8 cellular contexts compared by ENCODE assay signal in genomic region chr10:92573091-92573797, GRCh38. TPM values are rescaled to one million over a fixed set of nuclear protein-coding genes. Genes with fewer than 3 reads are reported as not detected.
A peak's percentile ranks its signal among the peaks of the same experiment; 100 is the strongest.
DNase-seq lines count a peak whose midpoint lies in the region; ATAC-seq and FAIRE-seq lines count a peak whose summit lies in the region.

No MANE protein-coding gene starts in this region.

- peak overlapping the region; percentile 86 for H3K4me3 Mint-ChIP-seq in T-helper 1 cell treated with Interleukin-12 subunit alpha and Interleukin-12 subunit beta and Interleukin-4 antibody, amounts not matched to agents 30 μg/mL and 1 μg/mL, for 36 hours
- peak overlapping the region; percentile 88 to 92 (median 91) for H3K4me3 Mint-ChIP-seq in immature natural killer cell

- FAIRE-seq in GM18507 (lab: Jason Lieb, UNC): peak; percentile 52

- H3K4me3 ChIP-seq in skin epidermis: peak overlapping the region; percentile 78 to 99 (median 93)

- in situ Hi-C loops in T47D (cut with HindIII; ENCODE audit: low pct_unique_long_range_greater_than_20kb, low sequenced_read_pairs): no loop called here

- H3K27ac ChIP-seq in skin epidermis: peak overlapping the region; percentile 70 to 97 (median 92)

- H3K36me3 Mint-ChIP-seq in T-helper 1 cell treated with Interleukin-12 subunit alpha and Interleukin-12 subunit beta and Interleukin-4 antibody, amounts not matched to agents 30 μg/mL and 1 μg/mL, for 36 hours (ENCODE audit: low read depth): peaks cover 13% of the 10 kb centered on the region
- peaks cover 0 to 8% (median 6%) of the 10 kb centered on the region in 3 donors for H3K36me3 Mint-ChIP-seq in immature natural killer cell

- DNase-seq in GM18507 (ENCODE audit: extremely low spot score, insufficient read length, low read depth): no peak
- peak; percentile 45 to 54 for DNase-seq in T47D (ENCODE audit: low read depth in 1 of 2, low spot score in 1 of 2)
- peak in 2 of 3 donors; percentile 7 to 19 for DNase-seq in immature natural killer cell
- DNase-seq in ecto neural progenitor cell (ENCODE audit: low spot score): no peak
- no peak for DNase-seq in GM19240 (ENCODE audit: insufficient read length, low spot score)

- H3K9me3 Mint-ChIP-seq in T-helper 1 cell treated with Interleukin-12 subunit alpha and Interleukin-12 subunit beta and Interleukin-4 antibody, amounts not matched to agents 30 μg/mL and 1 μg/mL, for 36 hours: no peaks in the 10 kb centered on the region
- no peaks in the 10 kb centered on the region for H3K9me3 Mint-ChIP-seq in immature natural killer cell

- H3K4me1 Mint-ChIP-seq in T-helper 1 cell treated with Interleukin-12 subunit alpha and Interleukin-12 subunit beta and Interleukin-4 antibody, amounts not matched to agents 30 μg/mL and 1 μg/mL, for 36 hours (ENCODE audit: low read depth): peaks cover 27% of the 10 kb centered on the region
- peaks cover 27 to 39% of the 10 kb centered on the region in 2 donors for H3K4me1 Mint-ChIP-seq in immature natural killer cell

- peak; percentile 32 for ATAC-seq in HG03442 (IDR thresholded peaks at IDR 0.05; ENCODE audit: unreplicated experiment)

- no peaks in the 10 kb centered on the region for H3K27me3 Mint-ChIP-seq in T-helper 1 cell treated with Interleukin-12 subunit alpha and Interleukin-12 subunit beta and Interleukin-4 antibody, amounts not matched to agents 30 μg/mL and 1 μg/mL, for 36 hours (ENCODE audit: low read depth)
- H3K27me3 Mint-ChIP-seq in immature natural killer cell (ENCODE audit: low read depth in 3 of 3): peaks cover 9 to 15% (median 9%) of the 10 kb centered on the region in 3 donors

- peak overlapping the region; percentile 72 for H3K27ac Mint-ChIP-seq in T-helper 1 cell treated with Interleukin-12 subunit alpha and Interleukin-12 subunit beta and Interleukin-4 antibody, amounts not matched to agents 30 μg/mL and 1 μg/mL, for 36 hours
- H3K27ac Mint-ChIP-seq in immature natural killer cell: peak overlapping the region; percentile 0 to 87 (median 26)

RNA-seq across cellular contexts. Expression of gene IDE, which starts 0.6 kb away (rescaled TPM):
- polyA plus RNA-seq in immature natural killer cell: 10 to 100 TPM in 2 of 3 donors, 1 to 10 TPM in 1; 8.3 to 18.2 (median 14.1) TPM

RNA-seq across cellular contexts. Expression of gene KIF11, which starts 19.7 kb away (rescaled TPM):
- polyA plus RNA-seq in immature natural killer cell: 1 to 10 TPM in 2 of 3 donors, under 1 TPM in 1; 0.55 to 2.0 (median 1.4) TPM

Comparison
In these comparisons a context has a peak if more than half of its experiments do, and no peak if none do; other contexts are left out.
1. DNase-seq: peak in T47D (2 of 2) and immature natural killer cell (2 of 3); none in GM18507 (single experiment), ecto neural progenitor cell (single experiment) and GM19240 (single experiment).